8 cellular contexts compared by ENCODE assay signal in the genomic region with DNA sequence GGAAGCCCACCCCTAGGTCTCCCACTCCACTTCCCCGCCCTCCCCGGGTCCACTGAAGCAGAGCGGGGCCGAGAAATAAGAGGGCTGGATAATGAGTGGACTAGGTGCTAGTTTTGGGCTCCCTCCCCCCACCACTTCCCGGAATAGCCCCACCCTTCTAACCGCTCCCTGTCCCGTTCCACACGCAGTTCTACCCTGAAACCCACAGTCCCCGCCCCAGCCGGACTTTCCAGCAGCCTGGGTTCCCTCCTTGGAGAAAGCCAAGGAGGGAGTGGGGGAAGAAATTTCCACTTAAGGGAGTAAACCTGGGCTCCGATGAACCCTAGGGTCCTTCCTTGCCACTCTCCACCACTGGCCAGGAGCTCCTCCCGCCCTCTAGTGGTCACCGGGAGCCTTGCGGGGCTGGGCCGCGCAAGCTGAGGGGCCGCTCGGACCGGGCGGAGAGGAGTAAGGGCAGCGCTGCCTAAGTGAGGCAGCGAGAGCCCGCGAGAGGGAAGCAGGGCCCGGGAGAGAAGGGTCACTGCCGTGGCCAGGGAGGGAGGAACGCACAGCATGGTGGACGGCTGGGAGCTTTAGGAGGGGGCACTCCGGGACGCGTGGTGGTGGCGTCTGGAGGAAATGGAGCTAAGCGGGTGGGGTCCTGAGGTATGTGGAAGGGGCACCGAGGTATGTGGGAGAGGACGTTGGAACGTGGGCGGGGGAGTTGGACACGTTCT. TPM values are rescaled to one million over a fixed set of nuclear protein-coding genes. Genes with fewer than 3 reads are reported as not detected.
DNase-seq lines count a peak whose midpoint lies in the region; ATAC-seq and TF ChIP-seq lines count a peak whose summit lies in the region.

No MANE protein-coding gene starts in this region.

- CTCF ChIA-PET in T-cell (lab: Charles Lee): interaction anchor here (0.6 to 2.2 kb wide), 14 partner anchors 15 to 748 kb away, joined by 3 to 33 read pairs (median 6); partner anchors contain the start of genes KRTCAP2 (in 2 of the 2), MTX1 (in 1 of the 2) and THBS3 (in 1 of the 2)

- H3K36me3 Mint-ChIP-seq in T-cell: no peaks in the 10 kb centered on the region

- H3K9me3 ChIP-seq in left ventricle myocardium inferior (replicated peaks) (no peaks in the 10 kb centered on the region), psoas muscle (no peaks in the 10 kb centered on the region), aorta (ENCODE audit: control insufficient read depth, low read length) (no peaks in the 10 kb centered on the region)

- H3K4me3 ChIP-seq in HFF-Myc (replicated peaks; ENCODE audit: low read depth, low read length) (peak overlapping the region; percentile 54), left ventricle myocardium inferior (peak overlapping the region; percentile 69), psoas muscle (peak overlapping the region; percentile 71), aorta (ENCODE audit: low read length in 2 of 2) (no peak overlapping the region)

- intact Hi-C loops in left ventricle myocardium inferior (cut with micrococcal nuclease) (no loop called here), psoas muscle (cut with DNase I) (no loop called here), aorta (cut with DNase I) (loop anchor here (1.0 to 5.0 kb wide), 4 partner anchors 17 to 129 kb away; partner anchors contain the start of genes FDPS (in 1 of the 2) and RUSC1 (in 1 of the 2))

- peaks cover 21 to 37% (median 29%) of the 10 kb centered on the region in 3 donors for H3K4me1 Mint-ChIP-seq in T-cell

- no peaks in the 10 kb centered on the region for H3K9me3 Mint-ChIP-seq in T-cell

- peak overlapping the region; percentile 93 to 96 for H3K27ac Mint-ChIP-seq in T-cell

- peak overlapping the region; percentile 77 to 91 (median 86) for H3K4me3 Mint-ChIP-seq in T-cell

- H3K27me3 Mint-ChIP-seq in T-cell: no peaks in the 10 kb centered on the region

- TF ChIP-seq CTCF in HFF-Myc (IDR thresholded peaks at IDR 0.05; ENCODE audit: low read depth, low read length, missing control alignments): peak; percentile 99
- TF ChIP-seq CTCF in left ventricle myocardium inferior (IDR thresholded peaks at IDR 0.05; ENCODE audit: borderline replicate concordance): peak; percentile 98
- peak; percentile 96 for TF ChIP-seq CTCF in psoas muscle (IDR thresholded peaks at IDR 0.05)

- H3K27ac ChIP-seq in left ventricle myocardium inferior (replicated peaks) (peak overlapping the region; percentile 86), psoas muscle (peak overlapping the region; percentile 60), aorta (ENCODE audit: low read depth in 1 of 2, low read length in 2 of 2) (peak overlapping the region in 1 of 2 donors; percentile 68)

- no peaks in the 10 kb centered on the region for H3K36me3 ChIP-seq in left ventricle myocardium inferior
- no peaks in the 10 kb centered on the region for H3K36me3 ChIP-seq in psoas muscle (ENCODE audit: insufficient read depth in 1 of 2, low read depth in 1 of 2)
- H3K36me3 ChIP-seq in aorta (ENCODE audit: control insufficient read depth in 1 of 2, insufficient read depth in 2 of 2, low read length in 1 of 2): peaks cover 0 to 4% of the 10 kb centered on the region in 2 donors

- H3K27me3 ChIP-seq in left ventricle myocardium inferior (ENCODE audit: low read depth): no peaks in the 10 kb centered on the region
- H3K27me3 ChIP-seq in psoas muscle (ENCODE audit: insufficient read depth in 3 of 3, low read length in 2 of 3): no peaks in the 10 kb centered on the region
- no peaks in the 10 kb centered on the region for H3K27me3 ChIP-seq in aorta (ENCODE audit: control insufficient read depth in 1 of 2, insufficient read depth in 2 of 2, low read length in 1 of 2)

- POLR2A ChIA-PET in T-cell (lab: Charles Lee): interaction anchor here (0.5 to 1.6 kb wide), 5 partner anchors 15 to 335 kb away, joined by 3 to 9 read pairs (median 6); partner anchors contain the start of genes MTX1 (in 1 of the 2) and THBS3 (in 1 of the 2)

- peak; percentile 74 for DNase-seq in GM04503 (ENCODE audit: low read depth)
- DNase-seq in HFF-Myc (ENCODE audit: extremely low read depth, low read depth): peak; percentile 67
- DNase-seq in NCI-H128 (lab: John Stamatoyannopoulos, UW; ENCODE audit: unreplicated experiment): peak; percentile 81
- peak in 26 of 34 experiments; percentile 33 to 69 (median 48) for DNase-seq in T-cell
- peak; percentile 69 for DNase-seq in amniotic stem cell (lab: John Stamatoyannopoulos, UW)
- DNase-seq in left ventricle myocardium inferior: peak; percentile 87
- peak; percentile 89 to 93 for DNase-seq in psoas muscle
- peak; percentile 94 to 97 for DNase-seq in aorta

- WGBS in psoas muscle, 3 donors: 0 to 2% (median 0%) methylated on average over 38 of the region's 38 CpGs
- WGBS in aorta, 2 donors: 1 to 2% methylated on average over 38 of the region's 38 CpGs

- peaks cover 31% of the 10 kb centered on the region for H3K4me1 ChIP-seq in left ventricle myocardium inferior
- H3K4me1 ChIP-seq in psoas muscle: peaks cover 21% of the 10 kb centered on the region
- H3K4me1 ChIP-seq in aorta (ENCODE audit: control insufficient read depth in 1 of 2, insufficient read depth in 2 of 2, low read length in 2 of 2): no peaks in the 10 kb centered on the region

- ATAC-seq in T-cell (replicated peaks in 1 of 4): peak in 3 of 4 experiments; percentile 37 to 52 (median 41)
- ATAC-seq in psoas muscle: peak; percentile 84 to 89 (median 86)
- ATAC-seq in aorta (ENCODE audit: low FRiP score): peak; percentile 92

RNA-seq across cellular contexts. Expression of gene THBS3, which starts 14.3 kb away (rescaled TPM):
- 10 to 100 TPM; 24.1 to 43.9 (median 34.0) TPM for total RNA-seq in T-cell
- total RNA-seq in left ventricle myocardium inferior: 7.2 TPM
- total RNA-seq in psoas muscle: 1 to 10 TPM; 3.1 to 8.1 (median 4.5) TPM
- polyA plus RNA-seq in psoas muscle: 1 to 10 TPM; 2.8 to 3.5 (median 2.8) TPM
- total RNA-seq in aorta: 10 to 100 TPM; 58.9 to 97.9 TPM
- 100 to 1,000 TPM in 1 of 2 donors, 10 to 100 TPM in 1; 21.7 to 195 TPM for polyA plus RNA-seq in aorta

RNA-seq across cellular contexts. Expression of gene MTX1, which starts 15.1 kb away (rescaled TPM):
- total RNA-seq in T-cell (10 to 100 TPM; 20.4 to 28.4 (median 25.1) TPM), left ventricle myocardium inferior (18.0 TPM), psoas muscle (10 to 100 TPM in 3 of 4 donors, 1 to 10 TPM in 1; 8.1 to 17.7 (median 14.0) TPM), aorta (10 to 100 TPM; 20.3 to 21.3 TPM)
- polyA plus RNA-seq in psoas muscle (10 to 100 TPM; 25.8 to 47.1 (median 27.4) TPM), aorta (10 to 100 TPM; 26.2 to 52.9 TPM)

RNA-seq across cellular contexts. Expression of gene TRIM46, which starts 19.8 kb away (rescaled TPM):
- total RNA-seq in T-cell (10 to 100 TPM in 2 of 5 donors, 1 to 10 TPM in 3; 5.1 to 12.2 (median 9.8) TPM), left ventricle myocardium inferior (0.11 TPM), psoas muscle (under 1 TPM in 2 of 4 donors, not detected in 2; 0.15 to 0.16 TPM), aorta (1 to 10 TPM; 1.6 to 3.4 TPM)
- polyA plus RNA-seq in psoas muscle (under 1 TPM in 2 of 3 donors, not detected in 1; 0.03 TPM), aorta (1 to 10 TPM in 1 of 2 donors, under 1 TPM in 1; 0.50 to 2.1 TPM)

RNA-seq across cellular contexts. Expression of gene KRTCAP2, which starts 20.3 kb away (rescaled TPM):
- total RNA-seq in T-cell: 100 to 1,000 TPM in 4 of 5 donors, 10 to 100 TPM in 1; 93.6 to 150 (median 138) TPM
- 113 TPM for total RNA-seq in left ventricle myocardium inferior
- total RNA-seq in psoas muscle: 100 to 1,000 TPM; 115 to 152 (median 118) TPM
- polyA plus RNA-seq in psoas muscle: 100 to 1,000 TPM; 137 to 171 (median 149) TPM
- total RNA-seq in aorta: 100 to 1,000 TPM; 136 to 143 TPM
- polyA plus RNA-seq in aorta: 100 to 1,000 TPM; 179 to 255 TPM

RNA-seq across cellular contexts. Expression of gene DPM3, which starts 53.1 kb away (rescaled TPM):
- total RNA-seq in T-cell (10 to 100 TPM; 26.9 to 70.7 (median 64.5) TPM), left ventricle myocardium inferior (54.5 TPM), psoas muscle (10 to 100 TPM; 47.0 to 54.5 (median 50.0) TPM), aorta (10 to 100 TPM; 42.4 to 52.4 TPM)
- polyA plus RNA-seq in psoas muscle (100 to 1,000 TPM; 110 to 123 (median 122) TPM), aorta (100 to 1,000 TPM; 162 to 200 TPM)

Comparison
In these comparisons a context has a peak if more than half of its experiments do, and no peak if none do; other contexts are left out.
1. H3K4me3 ChIP-seq: peak in HFF-Myc (single experiment), left ventricle myocardium inferior (single experiment) and psoas muscle (single experiment); none in aorta (0 of 2).
2. ATAC-seq: peak in every context shown above with its lines; median percentile 92 in aorta; 86 in psoas muscle; 41 in T-cell.
3. intact Hi-C loops: an anchor here in aorta (1.0 to 5.0 kb wide); none called in left ventricle myocardium inferior and psoas muscle.
4. Peak in every context shown above with its lines, with median percentiles within 50 percentile points of each other: DNase-seq and CTCF ChIP-seq.